8 cellular contexts compared by ENCODE assay signal in the genomic region with DNA sequence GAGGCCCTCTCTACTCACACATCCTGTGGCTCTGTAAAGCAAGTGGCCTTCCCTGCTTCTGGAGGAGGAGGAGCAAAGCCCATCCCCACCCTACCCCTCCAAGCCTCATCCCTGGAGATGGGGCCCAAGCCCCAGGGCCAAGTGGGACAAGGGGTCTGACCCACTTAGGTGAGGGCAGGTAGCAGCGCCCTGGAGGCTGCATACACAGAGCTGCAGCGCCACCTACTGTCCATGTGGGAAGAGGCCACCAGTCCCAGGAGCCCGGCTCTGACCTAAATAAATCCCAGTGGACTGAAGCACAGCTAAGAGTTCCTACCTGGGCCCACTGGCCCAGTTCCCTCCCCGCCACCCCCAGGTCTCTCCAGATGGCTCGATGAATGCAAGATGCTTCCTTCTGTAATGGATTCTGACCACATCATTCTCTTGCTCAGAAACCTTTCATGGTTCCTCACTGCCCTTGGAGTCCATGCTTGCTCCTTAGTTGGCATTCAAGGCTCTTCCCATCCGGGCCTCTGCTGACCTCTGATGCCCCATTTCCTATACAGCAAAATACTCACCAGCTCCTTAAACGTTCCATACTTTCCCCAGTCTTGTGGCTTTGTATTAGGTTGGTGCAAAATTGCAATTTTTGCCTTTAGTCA.
DNase-seq lines count a peak whose midpoint lies in the region; ATAC-seq and TF ChIP-seq lines count a peak whose summit lies in the region.

No MANE protein-coding gene starts in this region.

- no peak overlapping the region for H3K4me3 ChIP-seq in DOHH2 (ENCODE audit: low read length)

- no peaks in the 10 kb centered on the region for H3K36me3 ChIP-seq in DOHH2 (ENCODE audit: control insufficient read depth, low read length)

- no peaks in the 10 kb centered on the region for H3K79me2 ChIP-seq in DOHH2 (ENCODE audit: control insufficient read depth, low read length)

- no peak overlapping the region for H3K4me2 ChIP-seq in DOHH2 (ENCODE audit: low read length)

- no peaks in the 10 kb centered on the region for H3K9me3 ChIP-seq in DOHH2 (ENCODE audit: control insufficient read depth, insufficient read depth, low read length)

- H4K20me1 ChIP-seq in DOHH2 (ENCODE audit: control insufficient read depth, insufficient read depth, low read depth, low read length) = no peaks in the 10 kb centered on the region

- DNase-seq in NCI-H446 treated with DMSO at 0.1 percent for 48 hours (lab: John Stamatoyannopoulos, UW) (peak; percentile 21), kidney tubule cell (ENCODE audit: low spot score) (peak; percentile 74)
- DNase-seq in central memory CD4-positive, alpha-beta T cell = peak; percentile 74
- peak; percentile 87 to 88 for DNase-seq in stimulated activated CD4-positive, alpha-beta T cell treated with anti-CD3 and anti-CD28 coated beads, Interleukin-2, amount 100 ng/mL, for 48 hours

- ATAC-seq in HG02885 (IDR thresholded peaks at IDR 0.05; ENCODE audit: poor library complexity, unreplicated experiment) = peak; percentile 71
- peak; percentile 88 to 94 for ATAC-seq in activated CD4-positive, CD25-positive, alpha-beta regulatory T cell treated with anti-CD3 and anti-CD28 coated beads, Interleukin-2, amount 50 U/mL, for 24 hours
- no peak for ATAC-seq in HG03571 (IDR thresholded peaks at IDR 0.05; ENCODE audit: unreplicated experiment)

- no peaks in the 10 kb centered on the region for H3F3A ChIP-seq in DOHH2 (ENCODE audit: control insufficient read depth, insufficient read depth)

- H3K9me2 ChIP-seq in DOHH2 (replicated peaks; ENCODE audit: control insufficient read depth, low read length) = no peaks in the 10 kb centered on the region

- H3K27ac ChIP-seq in DOHH2 (ENCODE audit: low read depth, low read length) = no peak overlapping the region

- TF ChIP-seq CTCF in DOHH2 (IDR thresholded peaks at IDR 0.05; ENCODE audit: low read depth, low read length, poor library complexity, severe bottlenecking) = peak; percentile 93

- peaks cover 32% of the 10 kb centered on the region for H3K27me3 ChIP-seq in DOHH2 (ENCODE audit: control insufficient read depth, low read length)

- no peaks in the 10 kb centered on the region for H3K4me1 ChIP-seq in DOHH2 (ENCODE audit: control insufficient read depth, low read length)

Comparison
In these comparisons a context has a peak if more than half of its experiments do, and no peak if none do; other contexts are left out.
1. DNase-seq: peak in every context shown above with its lines; median percentile 88 in stimulated activated CD4-positive, alpha-beta T cell treated with anti-CD3 and anti-CD28 coated beads, Interleukin-2, amount 100 ng/mL, for 48 hours; 74 in central memory CD4-positive, alpha-beta T cell; 74 in kidney tubule cell; 21 in NCI-H446 treated with DMSO at 0.1 percent for 48 hours.